22 cellular contexts compared by ENCODE assay signal in the genomic region with DNA sequence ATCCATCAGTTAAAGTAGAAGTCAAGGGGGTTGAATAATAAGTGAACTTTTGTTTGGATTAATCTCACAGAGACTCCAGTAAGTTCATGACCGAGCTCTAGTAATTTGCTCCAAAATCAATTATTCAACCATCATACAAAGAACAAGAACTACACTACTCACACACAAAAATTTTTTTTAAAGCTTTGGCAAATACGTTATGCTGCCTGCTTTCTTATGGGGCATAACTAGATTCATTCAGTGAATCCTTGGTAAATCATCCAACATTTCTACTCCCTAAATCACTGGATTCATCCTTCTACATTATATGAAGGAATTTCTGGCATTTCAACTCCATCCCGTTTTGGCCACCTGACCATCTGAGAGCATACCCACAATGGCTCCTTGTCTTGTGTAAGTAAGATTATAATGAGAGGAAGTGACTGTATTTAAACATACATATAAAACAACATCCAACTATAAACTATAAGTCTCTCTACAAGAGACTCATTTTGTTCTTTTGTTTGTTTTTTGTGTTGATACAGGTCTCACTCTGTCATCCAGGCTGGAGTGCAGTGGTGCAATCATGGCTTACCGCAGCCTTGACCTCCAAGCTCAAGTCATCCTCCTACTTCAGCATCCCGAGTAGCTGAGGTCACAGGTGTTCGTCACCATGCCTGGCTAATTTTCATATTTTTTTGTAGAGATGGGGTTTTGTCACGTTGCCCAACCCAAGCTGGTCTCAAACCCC.
"Had no signal": no experiment of that assay in that cellular context is flagged by ENCODE, and none has a peak within 500 bp of the region (broad histone marks: within the 10 kb centered on the region; RNA-seq: fewer than 3 reads in every experiment).

No MANE protein-coding gene starts in this region.

- H3K27ac ChIP-seq: gastrocnemius medialis, heart right ventricle, ovary, prostate gland, spleen, stomach had no signal

- H3K4me3 ChIP-seq: gastrocnemius medialis, heart right ventricle, mucosa of descending colon, ovary, prostate gland, spleen, stomach had no signal

- DNase-seq: effector memory CD4-positive, alpha-beta T cell; gastrocnemius medialis; heart right ventricle; hypothalamus; kidney glomerular epithelial cell; mammary epithelial cell; mucosa of descending colon; naive thymus-derived CD8-positive, alpha-beta T cell; nucleus accumbens; ovary; retina; spleen; stimulated activated CD4-positive, alpha-beta T cell treated with anti-CD3 and anti-CD28 coated beads, Interleukin-15, amount 100 ng/mL, for 24 hours; stimulated activated CD4-positive, alpha-beta T cell treated with anti-CD3 and anti-CD28 coated beads, Interleukin-1b, Interleukin-23, amount 100 ng/mL, for 48 hours; stimulated activated CD4-positive, alpha-beta T cell treated with anti-CD3 and anti-CD28 coated beads, Interleukin-4, amount 100 ng/mL, for 24 hours; stomach; substantia nigra; trophoblast cell had no signal

- H3K27me3 ChIP-seq: gastrocnemius medialis, heart right ventricle, ovary, spleen, stomach had no signal

- H3K4me1 ChIP-seq: gastrocnemius medialis, heart right ventricle, prostate gland, spleen, stomach had no signal

- H3K36me3 ChIP-seq: gastrocnemius medialis, heart right ventricle, ovary, prostate gland, spleen, stomach had no signal

- H3K9me3 ChIP-seq: gastrocnemius medialis, heart right ventricle, mucosa of descending colon, ovary, prostate gland, stomach had no signal

- ATAC-seq: esophagus mucosa; gastrocnemius medialis; heart right ventricle; mucosa of descending colon; naive thymus-derived CD8-positive, alpha-beta T cell; sciatic nerve; stimulated activated memory B cell treated with anti-CD40 and anti-IgM and Interleukin-4, amounts not matched to agents 10 μg/mL and 1 μg/mL and 100 μg/mL, for 72 hours had no signal
